In the genomic region with DNA sequence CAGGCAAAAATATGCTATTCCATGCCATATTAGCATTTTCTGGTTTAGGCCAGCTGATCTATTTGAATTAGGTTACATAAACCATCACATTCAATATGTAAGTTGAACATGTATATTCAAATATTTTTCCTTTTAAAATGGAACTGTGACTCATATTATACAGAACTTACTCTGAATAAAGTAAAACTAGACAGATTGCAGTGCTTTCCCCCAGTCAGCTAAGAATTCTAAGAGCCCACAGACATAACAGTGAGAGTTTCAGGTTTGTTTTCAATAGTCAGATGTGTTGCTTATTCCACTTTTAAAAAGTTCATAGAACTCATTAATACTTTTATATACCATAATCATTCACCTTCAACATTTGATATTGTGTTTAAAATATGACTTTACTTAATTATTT, we compare ENCODE assay signal across 18 cellular contexts.
"Had no signal": no experiment of that assay in that cellular context is flagged by ENCODE, and none has a peak within 500 bp of the region (broad histone marks: within the 10 kb centered on the region; RNA-seq: fewer than 3 reads in every experiment).

No MANE protein-coding gene starts in this region.

- ATAC-seq: foreskin keratinocyte, left colon, left ventricle myocardium superior, pancreas, right cardiac atrium had no signal

- FAIRE-seq: endothelial cell of umbilical vein, pancreas, small intestine had no signal

- DNase-seq: effector CD4-positive, alpha-beta T cell; endodermal cell; erythroblast; foreskin keratinocyte; hippocampal formation; left colon; left ventricle myocardium superior; mesendoderm; naive B cell; occipital lobe; pancreas; right cardiac atrium; small intestine; stimulated activated CD4-positive, alpha-beta T cell treated with anti-CD3 and anti-CD28 coated beads, Interleukin-2, amount 100 ng/mL, for 48 hours; stimulated activated naive CD4-positive, alpha-beta T cell treated with Interleukin-2 at 50 U/mL for 16 hours; thyroid gland; uterus had no signal
